Comparison of ENCODE assay signal across 8 cellular contexts in genomic region chr10:32056136-32057040, GRCh38. TPM values are rescaled to one million over a fixed set of nuclear protein-coding genes. Genes with fewer than 3 reads are reported as not detected.
A peak's percentile ranks its signal among the peaks of the same experiment; 100 is the strongest.
DNase-seq lines count a peak whose midpoint lies in the region; ATAC-seq, FAIRE-seq and TF ChIP-seq lines count a peak whose summit lies in the region.

KIF5B (minus strand) TSS chr10:32056425; CDS start chr10:32055973, 452 bp downstream.

- DNase-seq in ACHN (peak; percentile 81), NCI-H2196 (lab: John Stamatoyannopoulos, UW; ENCODE audit: unreplicated experiment) (peak; percentile 64), breast epithelium (ENCODE audit: low spot score in 2 of 2) (peak; percentile 73 to 83), iPS-NIHi11 (ENCODE audit: low spot score) (peak; percentile 99), small intestine (peak; percentile 88)

- peak within 1 kb of the TSS; percentile 99 for H3K27ac ChIP-seq in breast epithelium
- H3K27ac ChIP-seq in small intestine (ENCODE audit: low read depth in 1 of 2, low read length in 1 of 2): peak within 1 kb of the TSS; percentile 86 to 98

- TF ChIP-seq POLR2A in breast epithelium (IDR thresholded peaks at IDR 0.05): peak; percentile 94

- H3K27me3 ChIP-seq in breast epithelium: no peaks in the 10 kb centered on the region
- H3K27me3 ChIP-seq in small intestine (ENCODE audit: control insufficient read depth in 2 of 2, insufficient read depth in 2 of 2, low read length in 2 of 2): no peaks in the 10 kb centered on the region

- no peak for TF ChIP-seq CTCF in WI38 (IDR thresholded peaks at IDR 0.05; ENCODE audit: low read depth, low read length)
- TF ChIP-seq CTCF in breast epithelium (IDR thresholded peaks at IDR 0.05): no peak

- intact Hi-C loops in breast epithelium (cut with DNase I; ENCODE audit: low total_unique reads): no loop called here

- H3K9me3 ChIP-seq in breast epithelium (no peaks in the 10 kb centered on the region), small intestine (ENCODE audit: control insufficient read depth, low read depth) (no peaks in the 10 kb centered on the region)

- peak; percentile 89 for ATAC-seq in GM18868 (IDR thresholded peaks at IDR 0.05; ENCODE audit: unreplicated experiment)
- ATAC-seq in HG03097 (IDR thresholded peaks at IDR 0.05; ENCODE audit: low FRiP score, unreplicated experiment): peak; percentile 81

- H3K4me1 ChIP-seq in breast epithelium (peaks cover 0 to 7% of the 10 kb centered on the region in 2 donors), small intestine (ENCODE audit: control insufficient read depth in 2 of 2, insufficient read depth in 1 of 2, low read depth in 1 of 2, low read length in 1 of 2) (peaks cover 4 to 16% of the 10 kb centered on the region in 2 donors)

- no peak for FAIRE-seq in small intestine (lab: Jason Lieb, UNC)

- in situ Hi-C loops in ACHN (cut with HindIII; ENCODE audit: low pct_ligation_motif_present, low pct_unique_long_range_greater_than_20kb, low sequenced_read_pairs): no loop called here

- WGBS in small intestine, 3 donors: 1 to 2% (median 1%) methylated on average over 55 to 63 of the region's 63 CpGs

- peak within 1 kb of the TSS; percentile 70 for H3K4me3 ChIP-seq in WI38 (ENCODE audit: low read depth, low read length)
- H3K4me3 ChIP-seq in breast epithelium: peak within 1 kb of the TSS; percentile 86 to 97 (median 88)
- H3K4me3 ChIP-seq in small intestine (ENCODE audit: low read depth in 1 of 2, low read length in 2 of 2): peak within 1 kb of the TSS; percentile 79 to 99

- no peaks in the 10 kb centered on the region for H3K36me3 ChIP-seq in breast epithelium
- no peaks in the 10 kb centered on the region for H3K36me3 ChIP-seq in small intestine (ENCODE audit: control insufficient read depth in 2 of 2, insufficient read depth in 2 of 2, low read length in 2 of 2)

RNA-seq across cellular contexts. Expression of gene KIF5B, which starts in this region (rescaled TPM):
- 100 to 1,000 TPM; 104 to 115 (median 108) TPM for total RNA-seq in breast epithelium
- 10 to 100 TPM; 49.4 to 66.4 (median 52.6) TPM for polyA plus RNA-seq in small intestine

Comparison
In these comparisons a context has a peak if more than half of its experiments do, and no peak if none do; other contexts are left out.
1. Peak in every context shown above with its lines: DNase-seq, ATAC-seq, H3K4me3 ChIP-seq and H3K27ac ChIP-seq.